In genomic region chr14:95531473-95531872, GRCh38 we compare ENCODE assay signal across 11 cellular contexts. TPM values are rescaled to one million over a fixed set of nuclear protein-coding genes. Genes with fewer than 3 reads are reported as not detected.
A peak's percentile ranks its signal among the peaks of the same experiment; 100 is the strongest.
DNase-seq lines count a peak whose midpoint lies in the region; ATAC-seq and TF ChIP-seq lines count a peak whose summit lies in the region.
"Had no signal": no experiment of that assay in that cellular context is flagged by ENCODE, and none has a peak within 500 bp of the region (broad histone marks: within the 10 kb centered on the region; RNA-seq: fewer than 3 reads in every experiment).

No MANE protein-coding gene starts in this region.

- H3K36me3 Mint-ChIP-seq in activated CD4-positive, alpha-beta T cell treated with anti-CD3 and anti-CD28 coated beads, Interleukin-2, amount 10 ng/mL, durations not matched to agents 7 days and 5 days (ENCODE audit: low read depth), result peaks cover 15% of the 10 kb centered on the region
- H3K36me3 Mint-ChIP-seq in endodermal cell (ENCODE audit: low read depth), result peaks cover 8% of the 10 kb centered on the region

- H3K27ac Mint-ChIP-seq in activated CD4-positive, alpha-beta T cell treated with anti-CD3 and anti-CD28 coated beads, Interleukin-2, amount 10 ng/mL, durations not matched to agents 7 days and 5 days, result peak overlapping the region; percentile 63
- H3K27ac Mint-ChIP-seq in endodermal cell, result no peak overlapping the region

- ATAC-seq in psoas muscle (no peak), HG02571 (IDR thresholded peaks at IDR 0.05; ENCODE audit: unreplicated experiment) (no peak)
- ATAC-seq: upper lobe of right lung had no signal

- POLR2A ChIA-PET in activated CD4-positive, alpha-beta T cell treated with anti-CD3 and anti-CD28 coated beads, Interleukin-2, amount 10 ng/mL, durations not matched to agents 7 days and 5 days (lab: Charles Lee), result no interaction called here

- TF ChIP-seq CTCF in endodermal cell (conservative IDR thresholded peaks at IDR 0.05) (no peak), psoas muscle (IDR thresholded peaks at IDR 0.05) (no peak)

- no peaks in the 10 kb centered on the region for H3K27me3 Mint-ChIP-seq in activated CD4-positive, alpha-beta T cell treated with anti-CD3 and anti-CD28 coated beads, Interleukin-2, amount 10 ng/mL, durations not matched to agents 7 days and 5 days
- H3K27me3 Mint-ChIP-seq in endodermal cell (ENCODE audit: insufficient read depth), result no peaks in the 10 kb centered on the region

- H3K9me3 Mint-ChIP-seq in activated CD4-positive, alpha-beta T cell treated with anti-CD3 and anti-CD28 coated beads, Interleukin-2, amount 10 ng/mL, durations not matched to agents 7 days and 5 days, result no peaks in the 10 kb centered on the region
- H3K9me3 Mint-ChIP-seq in endodermal cell, result no peaks in the 10 kb centered on the region

- H3K27me3 ChIP-seq in endodermal cell (ENCODE audit: control insufficient read depth, insufficient read depth, low read length, poor library complexity, severe bottlenecking) (no peaks in the 10 kb centered on the region), psoas muscle (ENCODE audit: insufficient read depth in 3 of 3, low read length in 2 of 3) (no peaks in the 10 kb centered on the region)
- H3K27me3 ChIP-seq: upper lobe of right lung had no signal

- peaks cover 3% of the 10 kb centered on the region for H3K4me1 ChIP-seq in endodermal cell (ENCODE audit: control insufficient read depth, insufficient read depth, low read length)
- peaks cover 53% of the 10 kb centered on the region for H3K4me1 ChIP-seq in psoas muscle

- H3K4me3 ChIP-seq in endodermal cell (ENCODE audit: low read length), result peak overlapping the region; percentile 87
- H3K4me3 ChIP-seq in psoas muscle, result no peak overlapping the region
- H3K4me3 ChIP-seq: upper lobe of right lung had no signal

- peaks cover 18% of the 10 kb centered on the region for H3K36me3 ChIP-seq in endodermal cell (ENCODE audit: control insufficient read depth, insufficient read depth, low read length)
- H3K36me3 ChIP-seq in psoas muscle (ENCODE audit: insufficient read depth in 1 of 2, low read depth in 1 of 2), result peaks cover 0 to 5% of the 10 kb centered on the region in 2 donors
- H3K36me3 ChIP-seq: upper lobe of right lung had no signal

- 78 to 79% methylated on average over 1 to 2 of the region's 3 CpGs for WGBS in endodermal cell (ENCODE audit: insufficient coverage in 1 of 2, insufficient read length in 1 of 2), 2 experiments
- WGBS in psoas muscle, 3 donors, result 40 to 52% (median 45%) methylated on average over 3 of the region's 3 CpGs

- H3K9ac ChIP-seq in endodermal cell (ENCODE audit: extremely low read depth, low read length, poor library complexity, severe bottlenecking), result no peak overlapping the region

- H3K9me3 ChIP-seq in endodermal cell (ENCODE audit: control insufficient read depth, low read length), result no peaks in the 10 kb centered on the region
- no peaks in the 10 kb centered on the region for H3K9me3 ChIP-seq in psoas muscle
- H3K9me3 ChIP-seq: upper lobe of right lung had no signal

- DNase-seq in activated CD4-positive, alpha-beta T cell treated with anti-CD3 and anti-CD28 coated beads, Interleukin-2, amount 10 ng/mL, durations not matched to agents 7 days and 5 days, result no peak
- no peak for DNase-seq in activated CD4-positive, alpha-beta T cell treated with anti-CD3 and anti-CD28 coated beads, Interleukin-2, amount 50 U/mL, for 4 hours
- DNase-seq in RKO (ENCODE audit: low spot score), result peak; percentile 56
- DNase-seq in endodermal cell, result no peak
- peak; percentile 16 for DNase-seq in stimulated activated CD8-positive, alpha-beta memory T cell treated with anti-CD3 and anti-CD28 coated beads, Interleukin-4, amount 100 ng/mL, for 48 hours
- no peak for DNase-seq in psoas muscle
- DNase-seq in Ammon's horn (ENCODE audit: low spot score), result no peak
- DNase-seq: stimulated activated CD4-positive, alpha-beta T cell treated with anti-CD3 and anti-CD28 coated beads, Interleukin-2, amount 100 ng/mL, for 24 hours; upper lobe of right lung had no signal

- H3K27ac ChIP-seq in endodermal cell (ENCODE audit: low read depth, low read length) (no peak overlapping the region), psoas muscle (no peak overlapping the region)
- H3K27ac ChIP-seq: upper lobe of right lung had no signal

- H3K4me3 Mint-ChIP-seq in activated CD4-positive, alpha-beta T cell treated with anti-CD3 and anti-CD28 coated beads, Interleukin-2, amount 10 ng/mL, durations not matched to agents 7 days and 5 days, result peak overlapping the region; percentile 21
- H3K4me3 Mint-ChIP-seq in endodermal cell, result no peak overlapping the region

- intact Hi-C loops in psoas muscle (cut with DNase I), result loop anchor here in 1 of 2 donors (10.0 kb wide), 1 partner anchor 377 kb away; the partner anchor contains the start of gene DICER1

- CTCF ChIA-PET in activated CD4-positive, alpha-beta T cell treated with anti-CD3 and anti-CD28 coated beads, Interleukin-2, amount 10 ng/mL, durations not matched to agents 7 days and 5 days (lab: Charles Lee), result interaction anchor here (0.8 to 1.0 kb wide), 2 partner anchors 9 to 91 kb away, joined by 3 read pairs; no protein-coding TSS in a partner anchor

- peaks cover 62% of the 10 kb centered on the region for H3K4me1 Mint-ChIP-seq in activated CD4-positive, alpha-beta T cell treated with anti-CD3 and anti-CD28 coated beads, Interleukin-2, amount 10 ng/mL, durations not matched to agents 7 days and 5 days
- peaks cover 35% of the 10 kb centered on the region for H3K4me1 Mint-ChIP-seq in endodermal cell

RNA-seq across cellular contexts. Expression of gene GLRX5, which starts 3.4 kb away (rescaled TPM):
- total RNA-seq in activated CD4-positive, alpha-beta T cell treated with anti-CD3 and anti-CD28 coated beads, Interleukin-2, amount 10 ng/mL, durations not matched to agents 7 days and 5 days, result 10 to 100 TPM; 36.6 to 51.2 TPM
- 10 to 100 TPM; 62.4 to 63.4 TPM for total RNA-seq in endodermal cell
- polyA plus RNA-seq in endodermal cell (2013, experiment 1 of 2), result 73.3 TPM
- polyA plus RNA-seq in endodermal cell (2013, experiment 2 of 2), result 69.6 TPM
- total RNA-seq in psoas muscle, result 10 to 100 TPM; 46.9 to 97.6 (median 57.0) TPM
- polyA plus RNA-seq in psoas muscle, result 10 to 100 TPM; 65.5 to 98.7 (median 68.4) TPM

RNA-seq across cellular contexts. Expression of gene SYNE3, which starts 15.0 kb away (rescaled TPM):
- 10 to 100 TPM; 81.0 to 95.8 TPM for total RNA-seq in activated CD4-positive, alpha-beta T cell treated with anti-CD3 and anti-CD28 coated beads, Interleukin-2, amount 10 ng/mL, durations not matched to agents 7 days and 5 days
- 1 to 10 TPM; 1.0 to 5.2 TPM for total RNA-seq in endodermal cell
- 0.61 TPM for polyA plus RNA-seq in endodermal cell (2013, experiment 1 of 2)
- 0.87 TPM for polyA plus RNA-seq in endodermal cell (2013, experiment 2 of 2)
- 1 to 10 TPM; 3.4 to 4.7 (median 4.1) TPM for total RNA-seq in psoas muscle
- polyA plus RNA-seq in psoas muscle, result 1 to 10 TPM in 1 of 3 donors, under 1 TPM in 2; 0.45 to 1.3 (median 0.96) TPM
- total RNA-seq: epithelial cell of proximal tubule had no signal

Comparison
In these comparisons a context has a peak if more than half of its experiments do, and no peak if none do; other contexts are left out.
1. DNase-seq: peak in RKO (single experiment) and stimulated activated CD8-positive, alpha-beta memory T cell treated with anti-CD3 and anti-CD28 coated beads, Interleukin-4, amount 100 ng/mL, for 48 hours (single experiment); none in activated CD4-positive, alpha-beta T cell treated with anti-CD3 and anti-CD28 coated beads, Interleukin-2, amount 10 ng/mL, durations not matched to agents 7 days and 5 days (single experiment), activated CD4-positive, alpha-beta T cell treated with anti-CD3 and anti-CD28 coated beads, Interleukin-2, amount 50 U/mL, for 4 hours (0 of 2), endodermal cell (single experiment), psoas muscle (0 of 2) and Ammon's horn (single experiment).
2. RNA of gene SYNE3, which starts 15.0 kb away (total RNA-seq): 81.0 to 95.8 TPM in activated CD4-positive, alpha-beta T cell treated with anti-CD3 and anti-CD28 coated beads, Interleukin-2, amount 10 ng/mL, durations not matched to agents 7 days and 5 days; 1.0 to 5.2 TPM in endodermal cell and 3.4 to 4.7 TPM in psoas muscle; every median in the first group is over 10 times any median in the second.